In genomic region chr15:40339621-40339945, GRCh38 we compare ENCODE assay signal across 11 cellular contexts. TPM values are rescaled to one million over a fixed set of nuclear protein-coding genes. Genes with fewer than 3 reads are reported as not detected.
DNase-seq lines count a peak whose midpoint lies in the region; ATAC-seq, FAIRE-seq and TF ChIP-seq lines count a peak whose summit lies in the region.
"Had no signal": no experiment of that assay in that cellular context is flagged by ENCODE, and none has a peak within 500 bp of the region (broad histone marks: within the 10 kb centered on the region; RNA-seq: fewer than 3 reads in every experiment).

No MANE protein-coding gene starts in this region.

- peak overlapping the region; percentile 95 for H3K27ac ChIP-seq in brain microvascular endothelial cell
- H3K27ac ChIP-seq in kidney (ENCODE audit: low read depth in 2 of 2, low read length in 2 of 2), result peak overlapping the region; percentile 89 to 96
- H3K27ac ChIP-seq in substantia nigra (ENCODE audit: low read depth, low read length, poor library complexity, severe bottlenecking), result peak overlapping the region; percentile 96

- H3K9me3 Mint-ChIP-seq in activated naive CD8-positive, alpha-beta T cell treated with anti-CD3 and anti-CD28 coated beads, Interleukin-2, amount 50 U/mL, for 24 hours, result no peaks in the 10 kb centered on the region
- H3K9me3 Mint-ChIP-seq: activated B cell treated with CpG ODN at 0.5 μM for 24 hours, type B pancreatic cell had no signal

- peak overlapping the region; percentile 39 for H3K4me3 ChIP-seq in HFF-Myc (replicated peaks; ENCODE audit: low read depth, low read length)
- peak overlapping the region; percentile 56 for H3K4me3 ChIP-seq in brain microvascular endothelial cell (ENCODE audit: low read depth, low read length)
- H3K4me3 ChIP-seq in kidney (ENCODE audit: low read length in 2 of 2), result peak overlapping the region in 1 of 2 donors; percentile 10

- H3K27me3 ChIP-seq in brain microvascular endothelial cell (replicated peaks), result no peaks in the 10 kb centered on the region

- H3K4me3 Mint-ChIP-seq in activated naive CD8-positive, alpha-beta T cell treated with anti-CD3 and anti-CD28 coated beads, Interleukin-2, amount 50 U/mL, for 24 hours, result no peak overlapping the region
- H3K4me3 Mint-ChIP-seq: activated B cell treated with CpG ODN at 0.5 μM for 24 hours, type B pancreatic cell had no signal

- TF ChIP-seq CTCF in HFF-Myc (IDR thresholded peaks at IDR 0.05; ENCODE audit: low read depth, low read length, missing control alignments), result no peak
- peak; percentile 50 for TF ChIP-seq CTCF in brain microvascular endothelial cell (IDR thresholded peaks at IDR 0.05; ENCODE audit: low read depth, low read length, missing control alignments)
- no peak for TF ChIP-seq CTCF in kidney (IDR thresholded peaks at IDR 0.05; ENCODE audit: borderline replicate concordance, extremely low read depth, insufficient read depth)

- peaks cover 18 to 36% of the 10 kb centered on the region in 2 donors for H3K4me1 ChIP-seq in kidney (ENCODE audit: control insufficient read depth in 1 of 2, insufficient read depth in 1 of 2, low read depth in 1 of 2, low read length in 2 of 2)

- no peak for FAIRE-seq in kidney (lab: Jason Lieb, UNC)

- ATAC-seq in activated naive CD8-positive, alpha-beta T cell treated with anti-CD3 and anti-CD28 coated beads, Interleukin-2, amount 50 U/mL, for 24 hours, result no peak
- no peak for ATAC-seq in HG02885 (IDR thresholded peaks at IDR 0.05; ENCODE audit: poor library complexity, unreplicated experiment)

- H3K36me3 Mint-ChIP-seq in activated naive CD8-positive, alpha-beta T cell treated with anti-CD3 and anti-CD28 coated beads, Interleukin-2, amount 50 U/mL, for 24 hours (ENCODE audit: low read depth), result no peaks in the 10 kb centered on the region
- H3K36me3 Mint-ChIP-seq: type B pancreatic cell had no signal

- in situ Hi-C loops in brain microvascular endothelial cell (cut with HindIII; ENCODE audit: low pct_ligation_motif_present, low sequenced_read_pairs), result no loop called here

- no peak overlapping the region for H3K27ac Mint-ChIP-seq in activated naive CD8-positive, alpha-beta T cell treated with anti-CD3 and anti-CD28 coated beads, Interleukin-2, amount 50 U/mL, for 24 hours
- H3K27ac Mint-ChIP-seq: activated B cell treated with CpG ODN at 0.5 μM for 24 hours, type B pancreatic cell had no signal

- intact Hi-C loops in kidney (cut with DNase I), result no loop called here

- DNase-seq in HFF-Myc (ENCODE audit: extremely low read depth, low read depth) (no peak), brain microvascular endothelial cell (no peak), kidney (peak; percentile 72), substantia nigra (lab: John Stamatoyannopoulos, UW) (no peak)
- DNase-seq in activated naive CD8-positive, alpha-beta T cell treated with anti-CD3 and anti-CD28 coated beads, Interleukin-2, amount 50 U/mL, for 24 hours, result no peak
- no peak for DNase-seq in activated CD4-positive, CD25-positive, alpha-beta regulatory T cell treated with anti-CD3 and anti-CD28 coated beads, Interleukin-2, amount 50 U/mL, for 72 hours
- DNase-seq in activated CD4-positive, alpha-beta T cell treated with anti-CD3 and anti-CD28 coated beads for 1 hour, result no peak
- DNase-seq: activated B cell treated with CpG ODN at 0.5 μM for 24 hours; effector CD4-positive, alpha-beta T cell had no signal

- no peaks in the 10 kb centered on the region for H3K9me3 ChIP-seq in kidney (ENCODE audit: control insufficient read depth in 1 of 2, low read length in 2 of 2)

- no peaks in the 10 kb centered on the region for H3K27me3 Mint-ChIP-seq in activated naive CD8-positive, alpha-beta T cell treated with anti-CD3 and anti-CD28 coated beads, Interleukin-2, amount 50 U/mL, for 24 hours
- H3K27me3 Mint-ChIP-seq: activated B cell treated with CpG ODN at 0.5 μM for 24 hours had no signal

- H3K9ac ChIP-seq in kidney (ENCODE audit: low read length in 2 of 2), result peak overlapping the region; percentile 39 to 77

- H3K4me1 Mint-ChIP-seq in activated naive CD8-positive, alpha-beta T cell treated with anti-CD3 and anti-CD28 coated beads, Interleukin-2, amount 50 U/mL, for 24 hours, result peaks cover 4% of the 10 kb centered on the region

- peaks cover 26% of the 10 kb centered on the region for H3K36me3 ChIP-seq in brain microvascular endothelial cell (replicated peaks)
- H3K36me3 ChIP-seq in kidney (ENCODE audit: control insufficient read depth in 1 of 2, insufficient read depth in 2 of 2, low read length in 2 of 2), result no peaks in the 10 kb centered on the region

RNA-seq across cellular contexts. Expression of gene CCDC9B, which starts 1.2 kb away (rescaled TPM):
- 60.0 TPM for total RNA-seq in kidney
- polyA plus RNA-seq in kidney (ENCODE audit: insufficient read depth, low read depth, low replicate concordance), result 4.7 TPM

RNA-seq across cellular contexts. Expression of gene PHGR1, which starts 11.2 kb away (rescaled TPM):
- total RNA-seq in kidney, result not detected
- polyA plus RNA-seq in kidney (ENCODE audit: insufficient read depth, low read depth, low replicate concordance), result not detected
- total RNA-seq: activated B cell treated with CpG ODN at 0.5 μM for 24 hours had no signal

RNA-seq across cellular contexts. Expression of gene INAFM2, which starts 16.1 kb away (rescaled TPM):
- total RNA-seq in kidney, result 21.6 TPM
- 14.7 TPM for polyA plus RNA-seq in kidney (ENCODE audit: insufficient read depth, low read depth, low replicate concordance)

RNA-seq across cellular contexts. Expression of gene DISP2, which starts 18.4 kb away (rescaled TPM):
- total RNA-seq in kidney, result 0.69 TPM
- 0.04 TPM for polyA plus RNA-seq in kidney (ENCODE audit: insufficient read depth, low read depth, low replicate concordance)

RNA-seq across cellular contexts. Expression of gene PLCB2, which starts 31.8 kb away (rescaled TPM):
- total RNA-seq in kidney, result 37.2 TPM
- polyA plus RNA-seq in kidney (ENCODE audit: insufficient read depth, low read depth, low replicate concordance), result 4.4 TPM
